1 cellular context compared by ENCODE assay signal in the genomic region with DNA sequence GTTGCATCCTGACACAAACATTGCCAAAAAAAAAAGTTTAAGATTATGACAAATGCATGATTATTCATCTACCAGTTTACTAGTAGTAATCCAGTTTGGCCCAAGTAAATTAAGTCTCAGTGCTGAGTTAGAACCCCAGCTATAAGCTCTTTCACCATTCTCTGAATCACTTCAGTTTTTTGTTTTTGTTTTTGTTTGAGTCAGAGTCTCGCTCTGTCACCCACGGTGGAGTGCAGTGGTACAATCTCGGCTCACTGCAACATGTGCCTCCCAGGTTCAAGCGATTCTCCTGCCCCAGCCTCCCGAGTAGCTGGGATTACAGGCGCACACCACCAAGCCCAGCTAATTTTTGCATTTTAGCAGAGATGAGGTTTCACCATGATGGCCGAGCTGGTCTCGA.
TF ChIP-seq lines count a peak whose summit lies in the region.

No MANE protein-coding gene starts in this region.

TF ChIP-seq in GM12878, 131 proteins besides CTCF, POLR2A, EP300 and RAD21:
- TF ChIP-seq, protein P1, sequence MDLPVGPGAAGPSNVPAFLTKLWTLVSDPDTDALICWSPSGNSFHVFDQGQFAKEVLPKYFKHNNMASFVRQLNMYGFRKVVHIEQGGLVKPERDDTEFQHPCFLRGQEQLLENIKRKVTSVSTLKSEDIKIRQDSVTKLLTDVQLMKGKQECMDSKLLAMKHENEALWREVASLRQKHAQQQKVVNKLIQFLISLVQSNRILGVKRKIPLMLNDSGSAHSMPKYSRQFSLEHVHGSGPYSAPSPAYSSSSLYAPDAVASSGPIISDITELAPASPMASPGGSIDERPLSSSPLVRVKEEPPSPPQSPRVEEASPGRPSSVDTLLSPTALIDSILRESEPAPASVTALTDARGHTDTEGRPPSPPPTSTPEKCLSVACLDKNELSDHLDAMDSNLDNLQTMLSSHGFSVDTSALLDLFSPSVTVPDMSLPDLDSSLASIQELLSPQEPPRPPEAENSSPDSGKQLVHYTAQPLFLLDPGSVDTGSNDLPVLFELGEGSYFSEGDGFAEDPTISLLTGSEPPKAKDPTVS (IDR thresholded peaks at IDR 0.05; ENCODE audit: low read depth, low read length), result no peak
- no peak for TF ChIP-seq SUZ12 (IDR thresholded peaks at IDR 0.05; ENCODE audit: unreplicated experiment)
